27 cellular contexts compared by ENCODE assay signal in the genomic region with DNA sequence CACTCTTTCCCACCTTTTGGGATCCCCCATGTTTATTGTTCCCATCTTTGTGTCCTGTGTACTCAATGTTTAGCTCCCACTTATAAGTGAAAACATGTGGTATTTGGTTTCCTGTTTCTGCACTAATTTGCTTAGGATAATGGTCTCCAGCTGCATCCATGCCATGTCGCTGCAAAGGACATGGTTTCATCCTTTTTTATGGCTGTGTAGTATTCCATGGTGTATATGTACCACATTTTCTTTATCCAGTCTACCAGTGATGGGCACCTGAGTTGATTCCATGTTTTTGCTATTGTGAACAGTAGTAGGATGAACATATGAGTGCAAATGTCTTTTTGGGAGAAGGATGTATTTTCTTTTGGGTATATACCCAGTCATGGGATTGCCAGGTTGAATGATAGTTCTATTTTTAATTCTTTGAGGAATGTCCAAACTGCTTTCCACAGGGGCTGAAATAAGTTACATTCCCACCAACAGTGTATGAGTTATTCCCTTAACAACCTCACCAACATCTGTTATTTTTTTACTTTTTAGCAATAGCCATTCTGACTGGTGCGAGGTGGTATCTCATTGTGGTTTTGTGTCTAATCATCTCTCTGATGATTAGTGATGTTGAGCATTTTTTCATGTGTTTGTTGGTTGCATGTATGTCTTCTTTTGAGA. TPM values are rescaled to one million over a fixed set of nuclear protein-coding genes. Genes with fewer than 3 reads are reported as not detected.
A peak's percentile ranks its signal among the peaks of the same experiment; 100 is the strongest.
DNase-seq lines count a peak whose midpoint lies in the region; ATAC-seq, FAIRE-seq and TF ChIP-seq lines count a peak whose summit lies in the region.
"Had no signal": no experiment of that assay in that cellular context is flagged by ENCODE, and none has a peak within 500 bp of the region (broad histone marks: within the 10 kb centered on the region; RNA-seq: fewer than 3 reads in every experiment).

No MANE protein-coding gene starts in this region.

- no peaks in the 10 kb centered on the region for H3K9me1 ChIP-seq in K562 (ENCODE audit: control insufficient read depth, insufficient read depth, low read length)

- TF ChIP-seq CTCF in HEK293 (tag by site-specific recombination; IDR thresholded peaks at IDR 0.05) (no peak), K562 (IDR thresholded peaks at IDR 0.05 in 2 of 3, conservative IDR thresholded peaks at IDR 0.05 in 1 of 3; ENCODE audit: insufficient read depth in 2 of 3, low read depth in 1 of 3, low read length in 3 of 3) (no peak)

- H3K36me3 ChIP-seq in HEK293 (ENCODE audit: control insufficient read depth in 2 of 2, insufficient read depth in 1 of 2, low read length in 2 of 2) (no peaks in the 10 kb centered on the region), K562 (ENCODE audit: control insufficient read depth, insufficient read depth, low read length) (no peaks in the 10 kb centered on the region), mesenchymal stem cell (ENCODE audit: control insufficient read depth in 1 of 2, insufficient read depth in 2 of 2, low read depth in 1 of 2, low read length in 2 of 2) (no peaks in the 10 kb centered on the region)

- H3K9me3 ChIP-seq in HEK293 (ENCODE audit: control insufficient read depth, insufficient read depth, low read depth, low read length): no peaks in the 10 kb centered on the region
- H3K9me3 ChIP-seq in K562 (replicated peaks; ENCODE audit: control insufficient read depth, insufficient read depth, low read depth, low read length): no peaks in the 10 kb centered on the region
- no peaks in the 10 kb centered on the region for H3K9me3 ChIP-seq in mesenchymal stem cell (ENCODE audit: control insufficient read depth, low read length)
- H3K9me3 ChIP-seq: A549 had no signal

- TF ChIP-seq RAD21 in K562 (CRISPR knock-in tag; conservative IDR thresholded peaks at IDR 0.05 in 1 of 2, IDR thresholded peaks at IDR 0.05 in 1 of 2): no peak

- POLR2A ChIA-PET in HEK293 (lab: Yijun Ruan, JAX) (no interaction called here), K562 (lab: Yijun Ruan, JAX) (no interaction called here)

- no peak overlapping the region for H3K4ac ChIP-seq in mesenchymal stem cell (ENCODE audit: low read depth in 1 of 2, low read length in 2 of 2)

- H2AK5ac ChIP-seq in mesenchymal stem cell (ENCODE audit: low read length, severe bottlenecking): no peak overlapping the region

- H3K9ac ChIP-seq in K562 (ENCODE audit: insufficient read depth in 1 of 2, low read depth in 2 of 2, low read length in 2 of 2): no peak overlapping the region
- H3K9ac ChIP-seq in mesenchymal stem cell (ENCODE audit: low read length): no peak overlapping the region

- H3K4me3 ChIP-seq in HEK293 (ENCODE audit: low read depth, low read length): no peak overlapping the region
- H3K4me3 ChIP-seq in K562: no peak overlapping the region
- no peak overlapping the region for H3K4me3 ChIP-seq in mesenchymal stem cell (ENCODE audit: insufficient read depth in 1 of 2, low read depth in 1 of 2, low read length in 2 of 2)
- H3K4me3 ChIP-seq: A549, GM12878 had no signal

- no peak overlapping the region for H2BK15ac ChIP-seq in mesenchymal stem cell (ENCODE audit: low read depth, poor library complexity, severe bottlenecking)

- no peaks in the 10 kb centered on the region for H4K20me1 ChIP-seq in K562 (replicated peaks; ENCODE audit: control insufficient read depth, insufficient read depth, low read length)

- no peak overlapping the region for H4K8ac ChIP-seq in mesenchymal stem cell (ENCODE audit: low read length)

- H2BK5ac ChIP-seq in mesenchymal stem cell (ENCODE audit: low read depth, low read length, poor library complexity, severe bottlenecking): no peak overlapping the region

- no peak for FAIRE-seq in K562 (lab: Jason Lieb, UNC)
- FAIRE-seq: A549, GM12878, H54 had no signal

- H4K91ac ChIP-seq in mesenchymal stem cell (ENCODE audit: low read length): no peak overlapping the region

- no peak overlapping the region for H3K14ac ChIP-seq in mesenchymal stem cell (ENCODE audit: low read length in 2 of 2)

- TF ChIP-seq EP300 in K562 (IDR thresholded peaks at IDR 0.05; ENCODE audit: low read length): no peak

- no peak overlapping the region for H2BK12ac ChIP-seq in mesenchymal stem cell (ENCODE audit: low read length in 2 of 2)

- H3K23ac ChIP-seq in mesenchymal stem cell (ENCODE audit: low read length in 2 of 2): no peak overlapping the region

- no TSS peak for BruUV-seq in K562 (replicated peaks; lab: Mats Ljungman, UMichigan)

- WGBS in K562 (ENCODE audit: insufficient coverage, low coverage, missing lambda C conversion rate): 0% methylated on average over 2 of the region's 2 CpGs
- 79% methylated on average over 2 of the region's 2 CpGs for WGBS in mesenchymal stem cell

- H2AFZ ChIP-seq in K562 (ENCODE audit: low read depth, low read length): no peak overlapping the region
- no peak overlapping the region for H2AFZ ChIP-seq in mesenchymal stem cell (ENCODE audit: low read depth, low read length)

- H2BK120ac ChIP-seq in mesenchymal stem cell (ENCODE audit: low read depth, low read length): no peak overlapping the region

- intact Hi-C loops in K562 (cut with micrococcal nuclease): no loop called here

- H3K79me1 ChIP-seq in mesenchymal stem cell (replicated peaks; ENCODE audit: low read length, poor library complexity, severe bottlenecking): no peaks in the 10 kb centered on the region

- TF ChIP-seq POLR2A in K562 (conservative IDR thresholded peaks at IDR 0.05): no peak

- CTCF ChIA-PET in HEK293 (lab: Yijun Ruan, JAX) (interaction anchor here (0.5 to 0.9 kb wide), 4 partner anchors 15 to 372 kb away, joined by 3 to 7 read pairs (median 4); no protein-coding TSS in a partner anchor), K562 (lab: Yijun Ruan, JAX; ENCODE audit: low intra/inter-chr PET ratio) (no interaction called here)

- H3K4me2 ChIP-seq in K562 (ENCODE audit: insufficient read depth, low read length) (no peak overlapping the region), mesenchymal stem cell (ENCODE audit: low read length, poor library complexity, severe bottlenecking) (no peak overlapping the region)
- H3K4me2 ChIP-seq: A549 had no signal

- ATAC-seq in K562: no peak
- no peak for ATAC-seq in GM18517 (IDR thresholded peaks at IDR 0.05; ENCODE audit: unreplicated experiment)
- ATAC-seq: A549, GM12878, PC-3 had no signal

- in situ Hi-C loops in K562 (cut with MboI): no loop called here

- H3K27ac ChIP-seq in HEK293 (ENCODE audit: extremely low read depth, low read depth, low read length): no peak overlapping the region
- H3K27ac ChIP-seq in K562 (ENCODE audit: extremely low read depth, low read depth, low read length): no peak overlapping the region
- no peak overlapping the region for H3K27ac ChIP-seq in mesenchymal stem cell (ENCODE audit: low read length, poor library complexity, severe bottlenecking)
- H3K27ac ChIP-seq: A549 had no signal

- H3K27me3 ChIP-seq in K562 (ENCODE audit: control insufficient read depth in 2 of 2, insufficient read depth in 2 of 2, low read length in 2 of 2): no peaks in the 10 kb centered on the region
- H3K27me3 ChIP-seq in mesenchymal stem cell (ENCODE audit: control insufficient read depth in 1 of 2, insufficient read depth in 1 of 2, low read length in 2 of 2): peaks cover 0 to 3% of the 10 kb centered on the region in 2 experiments

- no peak overlapping the region for H3K18ac ChIP-seq in mesenchymal stem cell (ENCODE audit: low read depth in 1 of 2, low read length in 2 of 2)

- H3K79me2 ChIP-seq in K562 (ENCODE audit: control insufficient read depth, insufficient read depth, low read length): no peaks in the 10 kb centered on the region

- DNase-seq in EH (ENCODE audit: low read depth) (peak; percentile 46), K562 (ENCODE audit: extremely low read depth in 1 of 4, low spot score in 3 of 4) (no peak), mesenchymal stem cell (peak; percentile 51), NCI-H748 (lab: John Stamatoyannopoulos, UW; ENCODE audit: unreplicated experiment) (no peak), NCI-H1105 treated with DMSO at 0.1 percent for 48 hours (lab: John Stamatoyannopoulos, UW) (no peak), NCI-H446 (lab: John Stamatoyannopoulos, UW) (no peak)
- DNase-seq: C1 segment of cervical spinal cord; CD4-positive, alpha-beta memory T cell; COR-L47; EL; GDM1; IMR-90; NCI-H1092; NCI-H1436; NCI-H187; NCI-H2081 treated with DMSO at 0.1 percent for 48 hours; NCI-H2171; NCI-H226; NCI-H510A treated with DMSO at 0.1 percent for 48 hours; NCI-H774; NK-92 treated with Interleukin-12 subunit alpha and Interleukin-12 subunit beta, amount 100 ng/mL, for 24 hours; PC-3 had no signal

- H3K4me1 ChIP-seq in HEK293 (ENCODE audit: control insufficient read depth, insufficient read depth, low read length) (peaks cover 2% of the 10 kb centered on the region; the same call in 1 of the 2 replicates), K562 (replicated peaks in 1 of 2; ENCODE audit: control insufficient read depth in 2 of 2, insufficient read depth in 2 of 2, low read length in 2 of 2) (no peaks in the 10 kb centered on the region), mesenchymal stem cell (ENCODE audit: control insufficient read depth, insufficient read depth, low read depth, low read length) (peaks cover 11% of the 10 kb centered on the region)

TF ChIP-seq in K562, 482 proteins besides CTCF, POLR2A, EP300 and RAD21 (continues in another document):
- TF ChIP-seq SAFB2 (IDR thresholded peaks at IDR 0.05; ENCODE audit: borderline replicate concordance, low read depth, low read length, severe bottlenecking) (no peak), ZNF146 (CRISPR knock-in tag; IDR thresholded peaks at IDR 0.05; ENCODE audit: unreplicated experiment) (peak; percentile 41)

RNA-seq across cellular contexts. Expression of a gene that starts 55.7 kb away (rescaled TPM):
- not detected in 2 replicates for total RNA-seq in K562 (2011; cell fraction: chromatin; rRNA removed; ENCODE audit: low replicate concordance)
- total RNA-seq in K562 (2011; cell fraction: nucleolus; rRNA removed): not detected in 2 replicates
- not detected in 2 replicates for total RNA-seq in K562 (2011; cell fraction: nucleoplasm; rRNA removed)
- total RNA-seq in K562 (2014; rRNA removed) (not detected in 2 replicates), K562 (2014; rRNA removed; fragmentation: Illumina TruSeq; extraction: Trizol) (not detected in 2 replicates), K562 (2015; rRNA removed; fragmentation: Illumina TruSeq; extraction: Trizol) (not detected in 2 replicates), K562 (2021) (not detected in 2 replicates)
- polyA plus RNA-seq in K562 (2011; rRNA removed) (not detected in 2 replicates), K562 (2014; fragmentation: Illumina TruSeq; extraction: Trizol) (not detected in 2 replicates), K562 (2014; fragmentation: Nextera tagmentation; extraction: Ambion mirVana) (not detected), K562 (2014; rRNA removed) (not detected in 2 replicates)
- polyA plus RNA-seq in K562 (2011; cell fraction: cytosol; rRNA removed): not detected in 2 replicates
- not detected in 2 replicates for polyA plus RNA-seq in K562 (2011; cell fraction: nucleus; rRNA removed)
- polyA plus RNA-seq in K562 (2012): not detected in 2 replicates
- not detected in 2 replicates for polyA minus RNA-seq in K562 (2011; rRNA and poly(A)+ RNA removed)
- polyA minus RNA-seq in K562 (2011; cell fraction: cytosol; rRNA and poly(A)+ RNA removed): not detected in 2 replicates
- polyA minus RNA-seq in K562 (2011; cell fraction: nucleus; rRNA and poly(A)+ RNA removed): not detected in 2 replicates
- 1.5 TPM for polyA plus RNA-seq in mesenchymal stem cell (2013, experiment 1 of 2)
- 1.6 TPM for polyA plus RNA-seq in mesenchymal stem cell (2013, experiment 2 of 2)
- total RNA-seq: CD4-positive, alpha-beta memory T cell; GM12878; PC-3 had no signal

Comparison
In these comparisons a context has a peak if more than half of its experiments do, and no peak if none do; other contexts are left out.
1. DNase-seq: peak in EH (single experiment) and mesenchymal stem cell (single experiment); none in K562 (0 of 4), NCI-H748 (single experiment), NCI-H1105 treated with DMSO at 0.1 percent for 48 hours (single experiment) and NCI-H446 (0 of 2).